In genomic region chr15:74642328-74642723, GRCh38 we compare ENCODE assay signal across 1 cellular context.
TF ChIP-seq lines count a peak whose summit lies in the region.

No MANE protein-coding gene starts in this region.

TF ChIP-seq in K562, 482 proteins besides CTCF, POLR2A, EP300 and RAD21:
- TF ChIP-seq TCF3 (CRISPR knock-in tag; IDR thresholded peaks at IDR 0.05) (0 out of 2 replicates have a peak, but pooled peaks have one; percentile 20), ZNF589 (CRISPR knock-in tag; IDR thresholded peaks at IDR 0.05; ENCODE audit: low read depth) (no peak), PKNOX1 (IDR thresholded peaks at IDR 0.05) (0 out of 2 replicates have a peak, but pooled peaks have one; percentile 7), CBFA2T3 (IDR thresholded peaks at IDR 0.05) (peak; percentile 38), ZNF174 (CRISPR knock-in tag; IDR thresholded peaks at IDR 0.05) (no peak), CBFA2T2 (conservative IDR thresholded peaks at IDR 0.05) (peak; percentile 14; the same call in 1 of the 2 replicates), MEIS2 (IDR thresholded peaks at IDR 0.05; ENCODE audit: partially characterized antibody) (peak; percentile 2), CBX3 (IDR thresholded peaks at IDR 0.05; ENCODE audit: borderline replicate concordance in 1 of 2, low read length in 2 of 2) (no peak), U2AF1 (optimal IDR thresholded peaks at IDR 0.05; ENCODE audit: low read depth, low read length) (no peak)
